Comparison of ENCODE assay signal across 29 cellular contexts in the genomic region with DNA sequence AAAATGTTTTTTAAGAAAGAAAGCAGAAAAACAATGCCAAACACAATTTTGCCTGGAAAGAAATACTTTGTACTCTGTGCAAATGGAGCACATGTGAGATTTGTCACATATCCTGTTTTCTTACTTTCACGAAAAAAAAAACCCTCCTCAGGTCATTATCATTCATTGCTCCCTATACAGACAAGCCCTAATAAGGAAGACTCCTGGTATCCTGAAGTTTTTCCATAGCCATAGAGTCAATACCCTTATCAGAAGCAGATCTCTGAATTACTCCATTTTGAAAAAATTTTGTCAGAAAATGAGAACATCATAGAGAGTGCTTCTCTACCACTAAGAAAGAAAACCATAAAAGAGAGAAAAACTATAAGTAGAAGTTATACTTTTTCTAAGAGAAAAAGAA. TPM values are rescaled to one million over a fixed set of nuclear protein-coding genes. Genes with fewer than 3 reads are reported as not detected.
A peak's percentile ranks its signal among the peaks of the same experiment; 100 is the strongest.
DNase-seq lines count a peak whose midpoint lies in the region; ATAC-seq, FAIRE-seq and TF ChIP-seq lines count a peak whose summit lies in the region.
"Had no signal": no experiment of that assay in that cellular context is flagged by ENCODE, and none has a peak within 500 bp of the region (broad histone marks: within the 10 kb centered on the region; RNA-seq: fewer than 3 reads in every experiment).

No MANE protein-coding gene starts in this region.

- no peaks in the 10 kb centered on the region for H3K36me3 ChIP-seq in HepG2 (replicated peaks in 1 of 2; ENCODE audit: control insufficient read depth in 1 of 2, insufficient read depth in 2 of 2, low read length in 2 of 2)
- H3K36me3 ChIP-seq in right lobe of liver: no peaks in the 10 kb centered on the region
- no peaks in the 10 kb centered on the region for H3K36me3 ChIP-seq in neural progenitor cell
- H3K36me3 ChIP-seq: BE2C had no signal

- H3K4me1 ChIP-seq in HepG2 (ENCODE audit: insufficient read depth, low read length): peaks cover 27% of the 10 kb centered on the region; the same call in 1 of the 2 replicates
- H3K4me1 ChIP-seq in right lobe of liver: no peaks in the 10 kb centered on the region
- no peaks in the 10 kb centered on the region for H3K4me1 ChIP-seq in neural progenitor cell
- H3K4me1 ChIP-seq: BE2C had no signal

- no peaks in the 10 kb centered on the region for H3F3A ChIP-seq in neural progenitor cell (ENCODE audit: low read depth)

- no peak for TF ChIP-seq RAD21 in HepG2 (CRISPR knock-in tag; IDR thresholded peaks at IDR 0.05)

- H2AFZ ChIP-seq in HepG2 (ENCODE audit: low read length) (no peak overlapping the region), neural progenitor cell (replicated peaks) (no peak overlapping the region)
- H2AFZ ChIP-seq: PC-9 had no signal

- in situ Hi-C loops in HepG2 (cut with HindIII; ENCODE audit: extremely low pct_ligation_motif_present, low pct_unique_long_range_greater_than_20kb): no loop called here

- H3K27me3 ChIP-seq in HepG2 (ENCODE audit: control insufficient read depth in 1 of 2, insufficient read depth in 2 of 2, low read length in 2 of 2): no peaks in the 10 kb centered on the region
- H3K27me3 ChIP-seq in right lobe of liver: no peaks in the 10 kb centered on the region
- H3K27me3 ChIP-seq in neural progenitor cell: no peaks in the 10 kb centered on the region
- H3K27me3 ChIP-seq: BE2C had no signal

- intact Hi-C loops in HepG2 (cut with micrococcal nuclease; ENCODE audit: unreplicated experiment) (no loop called here), right lobe of liver (cut with DNase I) (no loop called here)

- TF ChIP-seq POLR2A in HepG2 (IDR thresholded peaks at IDR 0.05; ENCODE audit: insufficient read depth in 1 of 2, low read depth in 2 of 2, low read length in 2 of 2) (no peak), right lobe of liver (IDR thresholded peaks at IDR 0.05) (no peak)

- no peak overlapping the region for H3K27ac ChIP-seq in HepG2 (ENCODE audit: extremely low read length, insufficient read depth, low read length)
- H3K27ac ChIP-seq in right lobe of liver: no peak overlapping the region
- no peak overlapping the region for H3K27ac ChIP-seq in neural progenitor cell
- H3K27ac ChIP-seq: A549, PC-9, VCaP had no signal

- BruUV-seq in HepG2 (replicated peaks; lab: Mats Ljungman, UMichigan): no TSS peak

- H3K27ac Mint-ChIP-seq in chondrocyte (ENCODE audit: unreplicated experiment) (peak overlapping the region; percentile 53), nephron (peak overlapping the region; percentile 45 to 89 (median 48)), neural progenitor cell (no peak overlapping the region)
- H3K27ac Mint-ChIP-seq: activated CD4-positive, alpha-beta T cell treated with anti-CD3 and anti-CD28 coated beads for 36 hours; activated naive CD4-positive, alpha-beta T cell treated with anti-CD3 and anti-CD28 coated beads, Interleukin-2, amount 10 ng/mL, durations not matched to agents 7 days and 5 days; activated T-helper 17 cell treated with anti-CD3 and anti-CD28 coated beads, Interleukin-2, amount 50 U/mL, for 72 hours; CD8-positive, alpha-beta T cell had no signal

- H3K9ac ChIP-seq in HepG2 (ENCODE audit: insufficient read depth, low read depth, low read length) (no peak overlapping the region), neural progenitor cell (no peak overlapping the region)

- WGBS in HepG2 (ENCODE audit: low lambda C conversion rate): 24% methylated on average over 1 of the region's 1 CpG
- WGBS in right lobe of liver (ENCODE audit: insufficient coverage, low coverage, low lambda C conversion rate, missing lambda C conversion rate): 38% methylated on average over 1 of the region's 1 CpG

- ATAC-seq in HepG2 (no peak), right lobe of liver (no peak)
- ATAC-seq: A549; activated CD4-positive, alpha-beta T cell treated with anti-CD3 and anti-CD28 coated beads for 36 hours; activated T-helper 17 cell treated with anti-CD3 and anti-CD28 coated beads, Interleukin-2, amount 50 U/mL, for 72 hours; CD8-positive, alpha-beta T cell; left lobe of liver had no signal

- H4K20me1 ChIP-seq in HepG2 (ENCODE audit: insufficient read depth, low read length) (no peaks in the 10 kb centered on the region), neural progenitor cell (ENCODE audit: low read depth) (no peaks in the 10 kb centered on the region)

- FAIRE-seq in HepG2 (lab: Jason Lieb, UNC): no peak
- FAIRE-seq: A549, HTR-8/SVneo had no signal

- no peak for TF ChIP-seq EP300 in HepG2 (IDR thresholded peaks at IDR 0.05; ENCODE audit: low read depth in 2 of 2, low read length in 2 of 2)
- no peak for TF ChIP-seq EP300 in HepG2 (CRISPR knock-in tag; IDR thresholded peaks at IDR 0.05; ENCODE audit: borderline replicate concordance)

- H3K36me3 Mint-ChIP-seq in chondrocyte (ENCODE audit: low read depth): peaks cover 2% of the 10 kb centered on the region
- no peaks in the 10 kb centered on the region for H3K36me3 Mint-ChIP-seq in nephron (ENCODE audit: low read depth)
- no peaks in the 10 kb centered on the region for H3K36me3 Mint-ChIP-seq in neural progenitor cell
- H3K36me3 Mint-ChIP-seq: activated naive CD4-positive, alpha-beta T cell treated with anti-CD3 and anti-CD28 coated beads, Interleukin-2, amount 10 ng/mL, durations not matched to agents 7 days and 5 days; brain; CD8-positive, alpha-beta T cell had no signal

- H3K9me3 Mint-ChIP-seq in chondrocyte (ENCODE audit: low read depth): peaks cover 21% of the 10 kb centered on the region
- H3K9me3 Mint-ChIP-seq in nephron: peaks cover 12% of the 10 kb centered on the region
- peaks cover 3% of the 10 kb centered on the region for H3K9me3 Mint-ChIP-seq in neural progenitor cell
- H3K9me3 Mint-ChIP-seq: activated T-helper 17 cell treated with anti-CD3 and anti-CD28 coated beads, Interleukin-2, amount 50 U/mL, for 72 hours had no signal

- H3K4me1 Mint-ChIP-seq in chondrocyte (ENCODE audit: low read depth): peaks cover 22% of the 10 kb centered on the region
- H3K4me1 Mint-ChIP-seq in nephron: no peaks in the 10 kb centered on the region
- H3K4me1 Mint-ChIP-seq in neural progenitor cell: no peaks in the 10 kb centered on the region
- H3K4me1 Mint-ChIP-seq: activated CD4-positive, alpha-beta T cell treated with anti-CD3 and anti-CD28 coated beads for 36 hours; activated naive CD4-positive, alpha-beta T cell treated with anti-CD3 and anti-CD28 coated beads, Interleukin-2, amount 10 ng/mL, durations not matched to agents 7 days and 5 days; activated T-helper 17 cell treated with anti-CD3 and anti-CD28 coated beads, Interleukin-2, amount 50 U/mL, for 72 hours; brain had no signal

- H3K27me3 Mint-ChIP-seq in chondrocyte (ENCODE audit: low read depth) (no peaks in the 10 kb centered on the region), nephron (ENCODE audit: low read depth) (no peaks in the 10 kb centered on the region), neural progenitor cell (ENCODE audit: insufficient read depth, low read depth) (no peaks in the 10 kb centered on the region)
- H3K27me3 Mint-ChIP-seq: activated naive CD4-positive, alpha-beta T cell treated with anti-CD3 and anti-CD28 coated beads, Interleukin-2, amount 10 ng/mL, durations not matched to agents 7 days and 5 days; activated T-helper 17 cell treated with anti-CD3 and anti-CD28 coated beads, Interleukin-2, amount 50 U/mL, for 72 hours; brain had no signal

- no peak for TF ChIP-seq CTCF in HepG2 (CRISPR knock-in tag; IDR thresholded peaks at IDR 0.05)
- TF ChIP-seq CTCF in right lobe of liver (IDR thresholded peaks at IDR 0.05): no peak
- no peak for TF ChIP-seq CTCF in chondrocyte (IDR thresholded peaks at IDR 0.05)
- no peak for TF ChIP-seq CTCF in nephron (IDR thresholded peaks at IDR 0.05; ENCODE audit: unreplicated experiment in 3 of 3)
- no peak for TF ChIP-seq CTCF in neural progenitor cell (IDR thresholded peaks at IDR 0.05)

- H3K4me2 ChIP-seq in HepG2 (ENCODE audit: low read depth, low read length): peak overlapping the region; percentile 23; the same call in 1 of the 2 replicates
- no peak overlapping the region for H3K4me2 ChIP-seq in neural progenitor cell
- H3K4me2 ChIP-seq: A549, PC-9 had no signal

- H3K9me3 ChIP-seq in HepG2 (ENCODE audit: low read length) (no peaks in the 10 kb centered on the region), right lobe of liver (no peaks in the 10 kb centered on the region), neural progenitor cell (ENCODE audit: low read depth) (no peaks in the 10 kb centered on the region)
- H3K9me3 ChIP-seq: A549 had no signal

- POLR2A ChIA-PET in HepG2 (lab: Yijun Ruan, JAX): no interaction called here

- H3K79me2 ChIP-seq in HepG2 (ENCODE audit: insufficient read depth, low read length) (no peaks in the 10 kb centered on the region), neural progenitor cell (ENCODE audit: low read depth) (no peaks in the 10 kb centered on the region)

- CTCF ChIA-PET in HepG2 (lab: Yijun Ruan, JAX; ENCODE audit: low intra/inter-chr PET ratio, low total read pairs): no interaction called here

- no peak for DNase-seq in HepG2 (ENCODE audit: low spot score)
- no peak for DNase-seq in right lobe of liver
- DNase-seq in chondrocyte (ENCODE audit: low spot score): no peak
- no peak for DNase-seq in NCI-H1930 (lab: John Stamatoyannopoulos, UW)
- DNase-seq in hypothalamus (lab: John Stamatoyannopoulos, UW): no peak
- no peak for DNase-seq in neural progenitor cell (ENCODE audit: low spot score)
- DNase-seq in stimulated activated CD4-positive, alpha-beta T cell treated with anti-CD3 and anti-CD28 coated beads, Interleukin-4, amount 100 ng/mL, for 24 hours: no peak
- DNase-seq: activated CD4-positive, alpha-beta T cell treated with anti-CD3 and anti-CD28 coated beads for 36 hours; activated naive CD4-positive, alpha-beta T cell treated with anti-CD3 and anti-CD28 coated beads, Interleukin-2, amount 10 ng/mL, durations not matched to agents 7 days and 5 days; BE2C; CD8-positive, alpha-beta T cell; cerebellar nuclear complex; KBM-7; mesendoderm; NCI-H1105 treated with DMSO at 0.1 percent for 48 hours; NCI-H2029 treated with DMSO at 0.1 percent for 48 hours; NCI-H226; NCI-H69; PC-9; SHP77 treated with DMSO at 0.1 percent for 48 hours; stimulated activated CD4-positive, alpha-beta T cell treated with anti-CD3 and anti-CD28 coated beads, Interleukin-4, amount 100 ng/mL, for 4 hours; SW 1271 had no signal

- H3K4me3 ChIP-seq in HepG2 (replicated peaks in 1 of 3; ENCODE audit: insufficient read depth in 1 of 3, low read depth in 2 of 3, low read length in 3 of 3) (no peak overlapping the region), right lobe of liver (no peak overlapping the region), neural progenitor cell (no peak overlapping the region)
- H3K4me3 ChIP-seq: A549, PC-9 had no signal

- H3K4me3 Mint-ChIP-seq in chondrocyte (ENCODE audit: unreplicated experiment) (no peak overlapping the region), nephron (no peak overlapping the region), neural progenitor cell (no peak overlapping the region)
- H3K4me3 Mint-ChIP-seq: activated CD4-positive, alpha-beta T cell treated with anti-CD3 and anti-CD28 coated beads for 36 hours; activated naive CD4-positive, alpha-beta T cell treated with anti-CD3 and anti-CD28 coated beads, Interleukin-2, amount 10 ng/mL, durations not matched to agents 7 days and 5 days; activated T-helper 17 cell treated with anti-CD3 and anti-CD28 coated beads, Interleukin-2, amount 50 U/mL, for 72 hours; CD8-positive, alpha-beta T cell had no signal

RNA-seq across cellular contexts. Expression of a gene that starts 14.0 kb away (rescaled TPM):
- total RNA-seq in HepG2 (2016; rRNA removed; fragmentation: Illumina TruSeq; extraction: Trizol): 6.4 and 9.5 TPM in 2 replicates
- 2.7 and 3.2 TPM in 2 replicates for total RNA-seq in HepG2 (2016; cell fraction: cytosol; rRNA removed; fragmentation: Illumina TruSeq; extraction: Trizol; ENCODE audit: low read depth)
- total RNA-seq in HepG2 (2016; cell fraction: insoluble cytoplasmic fraction; rRNA removed; fragmentation: Illumina TruSeq; extraction: Trizol): 6.5 and 9.4 TPM in 2 replicates
- 4.5 and 4.6 TPM in 2 replicates for total RNA-seq in HepG2 (2016; cell fraction: membrane; rRNA removed; fragmentation: Illumina TruSeq; extraction: Trizol)
- total RNA-seq in HepG2 (2016; cell fraction: nucleus; rRNA removed; fragmentation: Illumina TruSeq; extraction: Trizol): 11.7 and 12.4 TPM in 2 replicates
- 33.0 and 40.6 TPM in 2 replicates for polyA plus RNA-seq in HepG2 (2011; rRNA removed)
- 28.1 and 33.2 TPM in 2 replicates for polyA plus RNA-seq in HepG2 (2011; cell fraction: cytosol; rRNA removed)
- 38.4 and 39.5 TPM in 2 replicates for polyA plus RNA-seq in HepG2 (2011; cell fraction: nucleus; rRNA removed)
- 41.1 and 41.9 TPM in 2 replicates for polyA plus RNA-seq in HepG2 (2012)
- polyA plus RNA-seq in HepG2 (2016; cell fraction: cytosol; fragmentation: Illumina TruSeq; extraction: Trizol; ENCODE audit: low read depth): 1.8 and 3.1 TPM in 2 replicates
- polyA plus RNA-seq in HepG2 (2016; cell fraction: insoluble cytoplasmic fraction; fragmentation: Illumina TruSeq; extraction: Trizol; ENCODE audit: low read depth): 5.9 and 6.0 TPM in 2 replicates
- polyA plus RNA-seq in HepG2 (2016; cell fraction: membrane; fragmentation: Illumina TruSeq; extraction: Trizol; ENCODE audit: low read depth): 3.5 and 3.7 TPM in 2 replicates
- 12.7 and 12.8 TPM in 2 replicates for polyA plus RNA-seq in HepG2 (2016; cell fraction: nucleus; fragmentation: Illumina TruSeq; extraction: Trizol; ENCODE audit: insufficient read depth, low read depth)
- polyA minus RNA-seq in HepG2 (2011; rRNA and poly(A)+ RNA removed; ENCODE audit: low replicate concordance): 4.8 and 51.2 TPM in 2 replicates
- polyA minus RNA-seq in HepG2 (2011; cell fraction: cytosol; rRNA and poly(A)+ RNA removed): 40.8 and 61.8 TPM in 2 replicates
- polyA minus RNA-seq in HepG2 (2011; cell fraction: nucleus; rRNA and poly(A)+ RNA removed): 27.0 and 35.1 TPM in 2 replicates
- total RNA-seq in right lobe of liver: 10 to 100 TPM; 19.3 to 31.8 (median 25.8) TPM
- total RNA-seq in chondrocyte: 43.1 to 49.0 TPM (median 48.7 TPM) in 3 replicates
- not detected in 2 replicates for total RNA-seq in neural progenitor cell (ENCODE audit: low replicate concordance)
